In genomic region chr16:10618710-10619209, GRCh38 we compare ENCODE assay signal across 1 cellular context.
TF ChIP-seq lines count a peak whose summit lies in the region.

No MANE protein-coding gene starts in this region.

TF ChIP-seq in HepG2, 621 proteins besides CTCF, POLR2A, EP300 and RAD21 (continued from another document and continues in another):
- TF ChIP-seq, protein P1, sequence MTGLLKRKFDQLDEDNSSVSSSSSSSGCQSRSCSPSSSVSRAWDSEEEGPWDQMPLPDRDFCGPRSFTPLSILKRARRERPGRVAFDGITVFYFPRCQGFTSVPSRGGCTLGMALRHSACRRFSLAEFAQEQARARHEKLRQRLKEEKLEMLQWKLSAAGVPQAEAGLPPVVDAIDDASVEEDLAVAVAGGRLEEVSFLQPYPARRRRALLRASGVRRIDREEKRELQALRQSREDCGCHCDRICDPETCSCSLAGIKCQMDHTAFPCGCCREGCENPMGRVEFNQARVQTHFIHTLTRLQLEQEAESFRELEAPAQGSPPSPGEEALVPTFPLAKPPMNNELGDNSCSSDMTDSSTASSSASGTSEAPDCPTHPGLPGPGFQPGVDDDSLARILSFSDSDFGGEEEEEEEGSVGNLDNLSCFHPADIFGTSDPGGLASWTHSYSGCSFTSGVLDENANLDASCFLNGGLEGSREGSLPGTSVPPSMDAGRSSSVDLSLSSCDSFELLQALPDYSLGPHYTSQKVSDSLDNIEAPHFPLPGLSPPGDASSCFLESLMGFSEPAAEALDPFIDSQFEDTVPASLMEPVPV (CRISPR knock-in tag; IDR thresholded peaks at IDR 0.05) = no peak
- no peak for TF ChIP-seq MTF1 (CRISPR knock-in tag; IDR thresholded peaks at IDR 0.05)
- TF ChIP-seq PREB (CRISPR knock-in tag; IDR thresholded peaks at IDR 0.05) = no peak
- TF ChIP-seq ZNF577 (CRISPR knock-in tag; IDR thresholded peaks at IDR 0.05; ENCODE audit: borderline replicate concordance, low read depth) = no peak
- peak; percentile 58; the same call in 1 of the 2 replicates for TF ChIP-seq HDAC1 (CRISPR knock-in tag; IDR thresholded peaks at IDR 0.05)
- TF ChIP-seq SPEN (CRISPR knock-in tag; IDR thresholded peaks at IDR 0.05; ENCODE audit: low read depth) = 0 out of 2 replicates have a peak, but pooled peaks have one; percentile 19
- no peak for TF ChIP-seq ZNF343 (CRISPR knock-in tag; IDR thresholded peaks at IDR 0.05)
- peak; percentile 33; the same call in 1 of the 2 replicates for TF ChIP-seq ZNF121 (CRISPR knock-in tag; IDR thresholded peaks at IDR 0.05)
- 0 out of 2 replicates have a peak, but pooled peaks have one; percentile 56 for TF ChIP-seq ZNF670 (CRISPR knock-in tag; IDR thresholded peaks at IDR 0.05; ENCODE audit: borderline replicate concordance)
- peak; percentile 30; the same call in 1 of the 2 replicates for TF ChIP-seq TFE3 (CRISPR knock-in tag; IDR thresholded peaks at IDR 0.05)
- peak; percentile 54; the same call in 1 of the 2 replicates for TF ChIP-seq ZNF605 (CRISPR knock-in tag; IDR thresholded peaks at IDR 0.05)
- TF ChIP-seq ZNF235 (CRISPR knock-in tag; IDR thresholded peaks at IDR 0.05; ENCODE audit: borderline replicate concordance) = no peak
- no peak for TF ChIP-seq SOX5 (CRISPR knock-in tag; IDR thresholded peaks at IDR 0.05; ENCODE audit: borderline replicate concordance)
- TF ChIP-seq ZC3H13 (CRISPR knock-in tag; IDR thresholded peaks at IDR 0.05) = no peak
- no peak for TF ChIP-seq KAT8 (CRISPR knock-in tag; IDR thresholded peaks at IDR 0.05)
- TF ChIP-seq ZNF253 (CRISPR knock-in tag; IDR thresholded peaks at IDR 0.05; ENCODE audit: borderline replicate concordance) = 0 out of 2 replicates have a peak, but pooled peaks have one; percentile 61
- peak; percentile 23; the same call in 1 of the 2 replicates for TF ChIP-seq ZNF710 (CRISPR knock-in tag; IDR thresholded peaks at IDR 0.05; ENCODE audit: borderline replicate concordance)
- TF ChIP-seq ZFP82 (CRISPR knock-in tag; IDR thresholded peaks at IDR 0.05; ENCODE audit: borderline replicate concordance) = 0 out of 2 replicates have a peak, but pooled peaks have one; percentile 55
- TF ChIP-seq, protein P2, sequence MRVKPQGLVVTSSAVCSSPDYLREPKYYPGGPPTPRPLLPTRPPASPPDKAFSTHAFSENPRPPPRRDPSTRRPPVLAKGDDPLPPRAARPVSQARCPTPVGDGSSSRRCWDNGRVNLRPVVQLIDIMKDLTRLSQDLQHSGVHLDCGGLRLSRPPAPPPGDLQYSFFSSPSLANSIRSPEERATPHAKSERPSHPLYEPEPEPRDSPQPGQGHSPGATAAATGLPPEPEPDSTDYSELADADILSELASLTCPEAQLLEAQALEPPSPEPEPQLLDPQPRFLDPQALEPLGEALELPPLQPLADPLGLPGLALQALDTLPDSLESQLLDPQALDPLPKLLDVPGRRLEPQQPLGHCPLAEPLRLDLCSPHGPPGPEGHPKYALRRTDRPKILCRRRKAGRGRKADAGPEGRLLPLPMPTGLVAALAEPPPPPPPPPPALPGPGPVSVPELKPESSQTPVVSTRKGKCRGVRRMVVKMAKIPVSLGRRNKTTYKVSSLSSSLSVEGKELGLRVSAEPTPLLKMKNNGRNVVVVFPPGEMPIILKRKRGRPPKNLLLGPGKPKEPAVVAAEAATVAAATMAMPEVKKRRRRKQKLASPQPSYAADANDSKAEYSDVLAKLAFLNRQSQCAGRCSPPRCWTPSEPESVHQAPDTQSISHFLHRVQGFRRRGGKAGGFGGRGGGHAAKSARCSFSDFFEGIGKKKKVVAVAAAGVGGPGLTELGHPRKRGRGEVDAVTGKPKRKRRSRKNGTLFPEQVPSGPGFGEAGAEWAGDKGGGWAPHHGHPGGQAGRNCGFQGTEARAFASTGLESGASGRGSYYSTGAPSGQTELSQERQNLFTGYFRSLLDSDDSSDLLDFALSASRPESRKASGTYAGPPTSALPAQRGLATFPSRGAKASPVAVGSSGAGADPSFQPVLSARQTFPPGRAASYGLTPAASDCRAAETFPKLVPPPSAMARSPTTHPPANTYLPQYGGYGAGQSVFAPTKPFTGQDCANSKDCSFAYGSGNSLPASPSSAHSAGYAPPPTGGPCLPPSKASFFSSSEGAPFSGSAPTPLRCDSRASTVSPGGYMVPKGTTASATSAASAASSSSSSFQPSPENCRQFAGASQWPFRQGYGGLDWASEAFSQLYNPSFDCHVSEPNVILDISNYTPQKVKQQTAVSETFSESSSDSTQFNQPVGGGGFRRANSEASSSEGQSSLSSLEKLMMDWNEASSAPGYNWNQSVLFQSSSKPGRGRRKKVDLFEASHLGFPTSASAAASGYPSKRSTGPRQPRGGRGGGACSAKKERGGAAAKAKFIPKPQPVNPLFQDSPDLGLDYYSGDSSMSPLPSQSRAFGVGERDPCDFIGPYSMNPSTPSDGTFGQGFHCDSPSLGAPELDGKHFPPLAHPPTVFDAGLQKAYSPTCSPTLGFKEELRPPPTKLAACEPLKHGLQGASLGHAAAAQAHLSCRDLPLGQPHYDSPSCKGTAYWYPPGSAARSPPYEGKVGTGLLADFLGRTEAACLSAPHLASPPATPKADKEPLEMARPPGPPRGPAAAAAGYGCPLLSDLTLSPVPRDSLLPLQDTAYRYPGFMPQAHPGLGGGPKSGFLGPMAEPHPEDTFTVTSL (CRISPR knock-in tag; IDR thresholded peaks at IDR 0.05; ENCODE audit: borderline replicate concordance) = 0 out of 2 replicates have a peak, but pooled peaks have one; percentile 22
- TF ChIP-seq ZNF687 (CRISPR knock-in tag; IDR thresholded peaks at IDR 0.05) = peak; percentile 70
- TF ChIP-seq ZNF20 (CRISPR knock-in tag; IDR thresholded peaks at IDR 0.05) = no peak
- no peak for TF ChIP-seq RORA (CRISPR knock-in tag; IDR thresholded peaks at IDR 0.05)
- no peak for TF ChIP-seq NFKBIZ (CRISPR knock-in tag; IDR thresholded peaks at IDR 0.05)
- peak; percentile 5; the same call in 1 of the 2 replicates for TF ChIP-seq ZNF619 (CRISPR knock-in tag; IDR thresholded peaks at IDR 0.05)
- TF ChIP-seq, protein P3, sequence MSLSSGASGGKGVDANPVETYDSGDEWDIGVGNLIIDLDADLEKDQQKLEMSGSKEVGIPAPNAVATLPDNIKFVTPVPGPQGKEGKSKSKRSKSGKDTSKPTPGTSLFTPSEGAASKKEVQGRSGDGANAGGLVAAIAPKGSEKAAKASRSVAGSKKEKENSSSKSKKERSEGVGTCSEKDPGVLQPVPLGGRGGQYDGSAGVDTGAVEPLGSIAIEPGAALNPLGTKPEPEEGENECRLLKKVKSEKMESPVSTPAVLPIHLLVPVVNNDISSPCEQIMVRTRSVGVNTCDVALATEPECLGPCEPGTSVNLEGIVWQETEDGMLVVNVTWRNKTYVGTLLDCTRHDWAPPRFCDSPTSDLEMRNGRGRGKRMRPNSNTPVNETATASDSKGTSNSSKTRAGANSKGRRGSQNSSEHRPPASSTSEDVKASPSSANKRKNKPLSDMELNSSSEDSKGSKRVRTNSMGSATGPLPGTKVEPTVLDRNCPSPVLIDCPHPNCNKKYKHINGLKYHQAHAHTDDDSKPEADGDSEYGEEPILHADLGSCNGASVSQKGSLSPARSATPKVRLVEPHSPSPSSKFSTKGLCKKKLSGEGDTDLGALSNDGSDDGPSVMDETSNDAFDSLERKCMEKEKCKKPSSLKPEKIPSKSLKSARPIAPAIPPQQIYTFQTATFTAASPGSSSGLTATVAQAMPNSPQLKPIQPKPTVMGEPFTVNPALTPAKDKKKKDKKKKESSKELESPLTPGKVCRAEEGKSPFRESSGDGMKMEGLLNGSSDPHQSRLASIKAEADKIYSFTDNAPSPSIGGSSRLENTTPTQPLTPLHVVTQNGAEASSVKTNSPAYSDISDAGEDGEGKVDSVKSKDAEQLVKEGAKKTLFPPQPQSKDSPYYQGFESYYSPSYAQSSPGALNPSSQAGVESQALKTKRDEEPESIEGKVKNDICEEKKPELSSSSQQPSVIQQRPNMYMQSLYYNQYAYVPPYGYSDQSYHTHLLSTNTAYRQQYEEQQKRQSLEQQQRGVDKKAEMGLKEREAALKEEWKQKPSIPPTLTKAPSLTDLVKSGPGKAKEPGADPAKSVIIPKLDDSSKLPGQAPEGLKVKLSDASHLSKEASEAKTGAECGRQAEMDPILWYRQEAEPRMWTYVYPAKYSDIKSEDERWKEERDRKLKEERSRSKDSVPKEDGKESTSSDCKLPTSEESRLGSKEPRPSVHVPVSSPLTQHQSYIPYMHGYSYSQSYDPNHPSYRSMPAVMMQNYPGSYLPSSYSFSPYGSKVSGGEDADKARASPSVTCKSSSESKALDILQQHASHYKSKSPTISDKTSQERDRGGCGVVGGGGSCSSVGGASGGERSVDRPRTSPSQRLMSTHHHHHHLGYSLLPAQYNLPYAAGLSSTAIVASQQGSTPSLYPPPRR (CRISPR knock-in tag; IDR thresholded peaks at IDR 0.05; ENCODE audit: borderline replicate concordance) = no peak
- no peak for TF ChIP-seq ZBTB8A (CRISPR knock-in tag; IDR thresholded peaks at IDR 0.05; ENCODE audit: borderline replicate concordance, low read depth)
- TF ChIP-seq, protein P4, sequence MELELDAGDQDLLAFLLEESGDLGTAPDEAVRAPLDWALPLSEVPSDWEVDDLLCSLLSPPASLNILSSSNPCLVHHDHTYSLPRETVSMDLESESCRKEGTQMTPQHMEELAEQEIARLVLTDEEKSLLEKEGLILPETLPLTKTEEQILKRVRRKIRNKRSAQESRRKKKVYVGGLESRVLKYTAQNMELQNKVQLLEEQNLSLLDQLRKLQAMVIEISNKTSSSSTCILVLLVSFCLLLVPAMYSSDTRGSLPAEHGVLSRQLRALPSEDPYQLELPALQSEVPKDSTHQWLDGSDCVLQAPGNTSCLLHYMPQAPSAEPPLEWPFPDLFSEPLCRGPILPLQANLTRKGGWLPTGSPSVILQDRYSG (CRISPR knock-in tag; IDR thresholded peaks at IDR 0.05) = no peak
- TF ChIP-seq NFKB2 (CRISPR knock-in tag; IDR thresholded peaks at IDR 0.05; ENCODE audit: borderline replicate concordance) = peak; percentile 54; the same call in 1 of the 2 replicates
- TF ChIP-seq, protein P5, sequence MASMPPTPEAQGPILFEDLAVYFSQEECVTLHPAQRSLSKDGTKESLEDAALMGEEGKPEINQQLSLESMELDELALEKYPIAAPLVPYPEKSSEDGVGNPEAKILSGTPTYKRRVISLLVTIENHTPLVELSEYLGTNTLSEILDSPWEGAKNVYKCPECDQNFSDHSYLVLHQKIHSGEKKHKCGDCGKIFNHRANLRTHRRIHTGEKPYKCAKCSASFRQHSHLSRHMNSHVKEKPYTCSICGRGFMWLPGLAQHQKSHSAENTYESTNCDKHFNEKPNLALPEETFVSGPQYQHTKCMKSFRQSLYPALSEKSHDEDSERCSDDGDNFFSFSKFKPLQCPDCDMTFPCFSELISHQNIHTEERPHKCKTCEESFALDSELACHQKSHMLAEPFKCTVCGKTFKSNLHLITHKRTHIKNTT (CRISPR knock-in tag; IDR thresholded peaks at IDR 0.05) = no peak
- TF ChIP-seq DNMT1 (CRISPR knock-in tag; IDR thresholded peaks at IDR 0.05) = no peak
- no peak for TF ChIP-seq ZNF446 (CRISPR knock-in tag; IDR thresholded peaks at IDR 0.05)
